Comparison of ENCODE assay signal across 9 cellular contexts in genomic region chrX:68462653-68463052, GRCh38. TPM values are rescaled to one million over a fixed set of nuclear protein-coding genes. Genes with fewer than 3 reads are reported as not detected.
A peak's percentile ranks its signal among the peaks of the same experiment; 100 is the strongest.
DNase-seq lines count a peak whose midpoint lies in the region; ATAC-seq and TF ChIP-seq lines count a peak whose summit lies in the region.
"Had no signal": no experiment of that assay in that cellular context is flagged by ENCODE, and none has a peak within 500 bp of the region (broad histone marks: within the 10 kb centered on the region; RNA-seq: fewer than 3 reads in every experiment).

No MANE protein-coding gene starts in this region.

- no peaks in the 10 kb centered on the region for H3K36me3 ChIP-seq in left ventricle myocardium inferior

- no peaks in the 10 kb centered on the region for H3K4me1 ChIP-seq in left ventricle myocardium inferior

- H3K27me3 ChIP-seq in left ventricle myocardium inferior (ENCODE audit: low read depth) = no peaks in the 10 kb centered on the region

- intact Hi-C loops in left ventricle myocardium inferior (cut with micrococcal nuclease) = loop anchor here (5.0 kb wide), 1 partner anchor 265 kb away; no protein-coding TSS in a partner anchor

- TF ChIP-seq CTCF in LNCaP clone FGC (IDR thresholded peaks at IDR 0.05; ENCODE audit: control insufficient read depth, extremely low read depth, insufficient read depth) = peak; percentile 45
- TF ChIP-seq CTCF in left ventricle myocardium inferior (IDR thresholded peaks at IDR 0.05; ENCODE audit: borderline replicate concordance) = peak; percentile 66

- no peaks in the 10 kb centered on the region for H3K9me3 ChIP-seq in left ventricle myocardium inferior (replicated peaks)

- peak; percentile 49 for ATAC-seq in GM19328 (IDR thresholded peaks at IDR 0.05; ENCODE audit: unreplicated experiment)

- DNase-seq in Caki2 (ENCODE audit: low read depth) (peak; percentile 32), LNCaP clone FGC (ENCODE audit: low read depth) (no peak), left ventricle myocardium inferior (no peak), iPS-NIHi11 (ENCODE audit: low spot score) (no peak), GM19240 (ENCODE audit: insufficient read length, low spot score) (no peak)
- DNase-seq in activated CD4-positive, alpha-beta T cell treated with anti-CD3 and anti-CD28 coated beads, Interleukin-2, amount 50 U/mL, for 1 hour = peak; percentile 2
- peak; percentile 12 for DNase-seq in stimulated activated CD4-positive, alpha-beta T cell treated with anti-CD3 and anti-CD28 coated beads, Interleukin-4, amount 100 ng/mL, for 24 hours

- in situ Hi-C loops in Caki2 (cut with HindIII; ENCODE audit: low pct_unique_long_range_greater_than_20kb, low sequenced_read_pairs) = no loop called here

- H3K27ac ChIP-seq in left ventricle myocardium inferior (replicated peaks) = no peak overlapping the region
- H3K27ac ChIP-seq: SK-N-MC had no signal

- no peak overlapping the region for H3K4me3 ChIP-seq in LNCaP clone FGC (ENCODE audit: low read depth, low read length)
- H3K4me3 ChIP-seq in left ventricle myocardium inferior = no peak overlapping the region
- H3K4me3 ChIP-seq: SK-N-MC had no signal

RNA-seq across cellular contexts. Expression of gene OPHN1, which starts 29.4 kb away (rescaled TPM):
- total RNA-seq in Caki2 (2014; rRNA removed; shearing (Covaris generic); ENCODE audit: low replicate concordance) = 2.2 and 2.4 TPM in 2 replicates
- 5.0 TPM for total RNA-seq in left ventricle myocardium inferior

RNA-seq across cellular contexts. Expression of gene YIPF6, which starts 36.2 kb away (rescaled TPM):
- total RNA-seq in Caki2 (2014; rRNA removed; shearing (Covaris generic); ENCODE audit: low replicate concordance) = 21.0 and 28.1 TPM in 2 replicates
- 30.4 TPM for total RNA-seq in left ventricle myocardium inferior

Comparison
In these comparisons a context has a peak if more than half of its experiments do, and no peak if none do; other contexts are left out.
1. DNase-seq: peak in Caki2 (single experiment), activated CD4-positive, alpha-beta T cell treated with anti-CD3 and anti-CD28 coated beads, Interleukin-2, amount 50 U/mL, for 1 hour (single experiment) and stimulated activated CD4-positive, alpha-beta T cell treated with anti-CD3 and anti-CD28 coated beads, Interleukin-4, amount 100 ng/mL, for 24 hours (single experiment); none in LNCaP clone FGC (single experiment), left ventricle myocardium inferior (single experiment), iPS-NIHi11 (single experiment) and GM19240 (single experiment).